Comparison of ENCODE assay signal across 13 cellular contexts in genomic region chr19:33388817-33389573, GRCh38. TPM values are rescaled to one million over a fixed set of nuclear protein-coding genes. Genes with fewer than 3 reads are reported as not detected.
DNase-seq lines count a peak whose midpoint lies in the region; ATAC-seq and TF ChIP-seq lines count a peak whose summit lies in the region.
"Had no signal": no experiment of that assay in that cellular context is flagged by ENCODE, and none has a peak within 500 bp of the region (broad histone marks: within the 10 kb centered on the region; RNA-seq: fewer than 3 reads in every experiment).

No MANE protein-coding gene starts in this region.

- no peak for TF ChIP-seq EP300 in suprapubic skin (IDR thresholded peaks at IDR 0.05)

- 76 to 82% methylated on average over 28 to 30 of the region's 30 CpGs for WGBS in esophagus, 2 donors
- WGBS in suprapubic skin = 39% methylated on average over 7 of the region's 30 CpGs

- H3K4me1 ChIP-seq in esophagus (ENCODE audit: control insufficient read depth in 2 of 2, insufficient read depth in 2 of 2, low read length in 1 of 2) (peaks cover 7 to 43% of the 10 kb centered on the region in 2 donors), suprapubic skin (peaks cover 77% of the 10 kb centered on the region)

- no peak for TF ChIP-seq POLR2A in suprapubic skin (IDR thresholded peaks at IDR 0.05)

- H3K27me3 ChIP-seq in HL-60 (ENCODE audit: insufficient read depth, poor library complexity, severe bottlenecking) (no peaks in the 10 kb centered on the region), esophagus (ENCODE audit: control insufficient read depth in 1 of 2, insufficient read depth in 2 of 2, low read length in 2 of 2) (no peaks in the 10 kb centered on the region), suprapubic skin (no peaks in the 10 kb centered on the region)

- H3K27ac ChIP-seq in HL-60 (replicated peaks) = peak overlapping the region; percentile 1; the same call in 1 of the 2 replicates
- H3K27ac ChIP-seq in esophagus (ENCODE audit: low read depth in 2 of 2, low read length in 1 of 2) = peak overlapping the region; percentile 47 to 58
- H3K27ac ChIP-seq in suprapubic skin = peak overlapping the region; percentile 76
- H3K27ac ChIP-seq: WERI-Rb-1 had no signal

- TF ChIP-seq CTCF in HL-60 (IDR thresholded peaks at IDR 0.05; ENCODE audit: insufficient read depth, low read length) = no peak
- TF ChIP-seq CTCF in suprapubic skin (IDR thresholded peaks at IDR 0.05) = no peak

- H3K4me3 ChIP-seq in HL-60 (replicated peaks; ENCODE audit: insufficient read depth, low read length) (no peak overlapping the region), esophagus (ENCODE audit: low read depth in 1 of 2, low read length in 2 of 2) (no peak overlapping the region), suprapubic skin (no peak overlapping the region)

- ATAC-seq in GM21528 (IDR thresholded peaks at IDR 0.05; ENCODE audit: low FRiP score, unreplicated experiment) = no peak

- no peaks in the 10 kb centered on the region for H3K9me3 ChIP-seq in esophagus (ENCODE audit: control insufficient read depth in 2 of 2, insufficient read depth in 1 of 2, low read depth in 1 of 2, low read length in 1 of 2)
- no peaks in the 10 kb centered on the region for H3K9me3 ChIP-seq in suprapubic skin

- H3K36me3 ChIP-seq in esophagus (ENCODE audit: control insufficient read depth in 2 of 2, insufficient read depth in 2 of 2, low read length in 1 of 2) (peaks cover 0 to 21% of the 10 kb centered on the region in 2 donors), suprapubic skin (peaks cover 14% of the 10 kb centered on the region)

- DNase-seq in HL-60 (ENCODE audit: low read depth in 1 of 2, low spot score in 1 of 2) = no peak
- DNase-seq in medulla oblongata (ENCODE audit: extremely low spot score) = peak; percentile 35
- peak; percentile 70 to 82 for DNase-seq in suprapubic skin (ENCODE audit: low spot score in 2 of 2)
- no peak for DNase-seq in activated gamma-delta T cell treated with Interleukin-2 at 50 U/mL for 16 hours
- DNase-seq in DMS153 treated with DMSO at 0.1 percent for 48 hours (lab: John Stamatoyannopoulos, UW; ENCODE audit: unreplicated experiment) = no peak
- no peak for DNase-seq in hepatic stellate cell (ENCODE audit: low spot score)
- DNase-seq: effector memory CD4-positive, alpha-beta T cell; NCI-H1930; stimulated activated CD4-positive, alpha-beta T cell treated with anti-CD3 and anti-CD28 coated beads, Interleukin-4, amount 100 ng/mL, for 24 hours; stimulated activated naive CD4-positive, alpha-beta T cell treated with Interleukin-2 at 50 U/mL for 16 hours; WERI-Rb-1 had no signal

RNA-seq across cellular contexts. Expression of gene CEBPG, which starts 15.5 kb away (rescaled TPM):
- 10 to 100 TPM; 18.3 to 20.6 TPM for polyA plus RNA-seq in esophagus
- total RNA-seq in suprapubic skin = 10 to 100 TPM; 37.7 to 63.0 (median 45.2) TPM

Comparison
In these comparisons a context has a peak if more than half of its experiments do, and no peak if none do; other contexts are left out.
1. DNase-seq: peak in medulla oblongata (single experiment) and suprapubic skin (2 of 2); none in HL-60 (0 of 2), activated gamma-delta T cell treated with Interleukin-2 at 50 U/mL for 16 hours (single experiment), DMS153 treated with DMSO at 0.1 percent for 48 hours (single experiment) and hepatic stellate cell (single experiment).
2. H3K27ac ChIP-seq: peak in every context shown above with its lines; median percentile 76 in suprapubic skin; 52 in esophagus; 1 in HL-60.